Comparison of ENCODE assay signal across 1 cellular context in genomic region chr6:70566751-70567382, GRCh38.
TF ChIP-seq lines count a peak whose summit lies in the region.

TSS of gene SDHAF4 (plus strand) at chr6:70566930. CDS start at chr6:70566941, 11 bp downstream.

TF ChIP-seq in HEK293, 187 proteins besides CTCF, POLR2A, EP300 and RAD21 (continued from another document and continues in another):
- no peak for TF ChIP-seq ZNF148 (tag by site-specific recombination; IDR thresholded peaks at IDR 0.05; ENCODE audit: borderline replicate concordance)
- peak; percentile 93 for TF ChIP-seq PBX3 (CRISPR knock-in tag; IDR thresholded peaks at IDR 0.05)
- TF ChIP-seq BCL6B (tag by site-specific recombination; IDR thresholded peaks at IDR 0.05), result no peak
- no peak for TF ChIP-seq AEBP2 (tag by site-specific recombination; IDR thresholded peaks at IDR 0.05; ENCODE audit: borderline replicate concordance)
- peak; percentile 86; the same call in 1 of the 2 replicates for TF ChIP-seq ZNF394 (tag by site-specific recombination; IDR thresholded peaks at IDR 0.05; ENCODE audit: borderline replicate concordance)
- no peak for TF ChIP-seq ZNF274 (IDR thresholded peaks at IDR 0.05; ENCODE audit: low read length)
- no peak for TF ChIP-seq ZNF274 (tag by site-specific recombination; IDR thresholded peaks at IDR 0.05; ENCODE audit: borderline replicate concordance)
- no peak for TF ChIP-seq ZBTB21 (tag by site-specific recombination; IDR thresholded peaks at IDR 0.05)
- TF ChIP-seq ZNF423 (tag by site-specific recombination; IDR thresholded peaks at IDR 0.05), result no peak
- TF ChIP-seq ZNF571 (tag by site-specific recombination; IDR thresholded peaks at IDR 0.05), result no peak
- no peak for TF ChIP-seq RBAK (tag by site-specific recombination; IDR thresholded peaks at IDR 0.05)
- TF ChIP-seq SP7 (tag by site-specific recombination; IDR thresholded peaks at IDR 0.05), result peak; percentile 73; the same call in 1 of the 2 replicates
- TF ChIP-seq ZSCAN5A (tag by site-specific recombination; IDR thresholded peaks at IDR 0.05), result peak; percentile 74; the same call in 1 of the 2 replicates
- TF ChIP-seq GLIS1 (tag by site-specific recombination; IDR thresholded peaks at IDR 0.05), result peak; percentile 64
- TF ChIP-seq, protein P1, sequence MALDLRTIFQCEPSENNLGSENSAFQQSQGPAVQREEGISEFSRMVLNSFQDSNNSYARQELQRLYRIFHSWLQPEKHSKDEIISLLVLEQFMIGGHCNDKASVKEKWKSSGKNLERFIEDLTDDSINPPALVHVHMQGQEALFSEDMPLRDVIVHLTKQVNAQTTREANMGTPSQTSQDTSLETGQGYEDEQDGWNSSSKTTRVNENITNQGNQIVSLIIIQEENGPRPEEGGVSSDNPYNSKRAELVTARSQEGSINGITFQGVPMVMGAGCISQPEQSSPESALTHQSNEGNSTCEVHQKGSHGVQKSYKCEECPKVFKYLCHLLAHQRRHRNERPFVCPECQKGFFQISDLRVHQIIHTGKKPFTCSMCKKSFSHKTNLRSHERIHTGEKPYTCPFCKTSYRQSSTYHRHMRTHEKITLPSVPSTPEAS (tag by site-specific recombination; IDR thresholded peaks at IDR 0.05), result no peak
- no peak for TF ChIP-seq HOXA7 (CRISPR knock-in tag; IDR thresholded peaks at IDR 0.05; ENCODE audit: borderline replicate concordance)
- TF ChIP-seq ZNF473 (tag by site-specific recombination; IDR thresholded peaks at IDR 0.05), result no peak
- no peak for TF ChIP-seq ZNF544 (tag by site-specific recombination; IDR thresholded peaks at IDR 0.05)
- TF ChIP-seq PATZ1 (tag by site-specific recombination; IDR thresholded peaks at IDR 0.05), result peak; percentile 80
- peak; percentile 70 for TF ChIP-seq ZEB2 (tag by site-specific recombination; IDR thresholded peaks at IDR 0.05)
- TF ChIP-seq YY1 (tag by site-specific recombination; IDR thresholded peaks at IDR 0.05), result peak; percentile 80
- TF ChIP-seq ZNF16 (tag by site-specific recombination; IDR thresholded peaks at IDR 0.05; ENCODE audit: low read depth), result no peak
- peak; percentile 68; the same call in 1 of the 2 replicates for TF ChIP-seq ZFHX2 (tag by site-specific recombination; conservative IDR thresholded peaks at IDR 0.05)
- TF ChIP-seq REPIN1 (tag by site-specific recombination; IDR thresholded peaks at IDR 0.05; ENCODE audit: low read depth), result no peak; the same call in 1 of the 2 replicates
- TF ChIP-seq ZBTB6 (tag by site-specific recombination; IDR thresholded peaks at IDR 0.05), result no peak
- TF ChIP-seq ZNF521 (tag by site-specific recombination; IDR thresholded peaks at IDR 0.05), result no peak
- TF ChIP-seq ZNF37A (tag by site-specific recombination; IDR thresholded peaks at IDR 0.05), result no peak
- no peak for TF ChIP-seq ZFP41 (tag by site-specific recombination; IDR thresholded peaks at IDR 0.05; ENCODE audit: borderline replicate concordance)
- no peak for TF ChIP-seq IKZF3 (tag by site-specific recombination; IDR thresholded peaks at IDR 0.05)
- TF ChIP-seq, protein P2, sequence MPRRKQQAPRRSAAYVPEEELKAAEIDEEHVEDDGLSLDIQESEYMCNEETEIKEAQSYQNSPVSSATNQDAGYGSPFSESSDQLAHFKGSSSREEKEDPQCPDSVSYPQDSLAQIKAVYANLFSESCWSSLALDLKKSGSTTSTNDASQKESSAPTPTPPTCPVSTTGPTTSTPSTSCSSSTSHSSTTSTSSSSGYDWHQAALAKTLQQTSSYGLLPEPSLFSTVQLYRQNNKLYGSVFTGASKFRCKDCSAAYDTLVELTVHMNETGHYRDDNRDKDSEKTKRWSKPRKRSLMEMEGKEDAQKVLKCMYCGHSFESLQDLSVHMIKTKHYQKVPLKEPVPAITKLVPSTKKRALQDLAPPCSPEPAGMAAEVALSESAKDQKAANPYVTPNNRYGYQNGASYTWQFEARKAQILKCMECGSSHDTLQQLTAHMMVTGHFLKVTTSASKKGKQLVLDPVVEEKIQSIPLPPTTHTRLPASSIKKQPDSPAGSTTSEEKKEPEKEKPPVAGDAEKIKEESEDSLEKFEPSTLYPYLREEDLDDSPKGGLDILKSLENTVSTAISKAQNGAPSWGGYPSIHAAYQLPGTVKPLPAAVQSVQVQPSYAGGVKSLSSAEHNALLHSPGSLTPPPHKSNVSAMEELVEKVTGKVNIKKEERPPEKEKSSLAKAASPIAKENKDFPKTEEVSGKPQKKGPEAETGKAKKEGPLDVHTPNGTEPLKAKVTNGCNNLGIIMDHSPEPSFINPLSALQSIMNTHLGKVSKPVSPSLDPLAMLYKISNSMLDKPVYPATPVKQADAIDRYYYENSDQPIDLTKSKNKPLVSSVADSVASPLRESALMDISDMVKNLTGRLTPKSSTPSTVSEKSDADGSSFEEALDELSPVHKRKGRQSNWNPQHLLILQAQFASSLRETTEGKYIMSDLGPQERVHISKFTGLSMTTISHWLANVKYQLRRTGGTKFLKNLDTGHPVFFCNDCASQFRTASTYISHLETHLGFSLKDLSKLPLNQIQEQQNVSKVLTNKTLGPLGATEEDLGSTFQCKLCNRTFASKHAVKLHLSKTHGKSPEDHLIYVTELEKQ (tag by site-specific recombination; IDR thresholded peaks at IDR 0.05; ENCODE audit: borderline replicate concordance), result no peak
- no peak for TF ChIP-seq ZNF555 (tag by site-specific recombination; conservative IDR thresholded peaks at IDR 0.05)
- TF ChIP-seq, protein P3, sequence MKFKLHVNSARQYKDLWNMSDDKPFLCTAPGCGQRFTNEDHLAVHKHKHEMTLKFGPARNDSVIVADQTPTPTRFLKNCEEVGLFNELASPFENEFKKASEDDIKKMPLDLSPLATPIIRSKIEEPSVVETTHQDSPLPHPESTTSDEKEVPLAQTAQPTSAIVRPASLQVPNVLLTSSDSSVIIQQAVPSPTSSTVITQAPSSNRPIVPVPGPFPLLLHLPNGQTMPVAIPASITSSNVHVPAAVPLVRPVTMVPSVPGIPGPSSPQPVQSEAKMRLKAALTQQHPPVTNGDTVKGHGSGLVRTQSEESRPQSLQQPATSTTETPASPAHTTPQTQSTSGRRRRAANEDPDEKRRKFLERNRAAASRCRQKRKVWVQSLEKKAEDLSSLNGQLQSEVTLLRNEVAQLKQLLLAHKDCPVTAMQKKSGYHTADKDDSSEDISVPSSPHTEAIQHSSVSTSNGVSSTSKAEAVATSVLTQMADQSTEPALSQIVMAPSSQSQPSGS (tag by site-specific recombination; IDR thresholded peaks at IDR 0.05; ENCODE audit: low read depth), result no peak
- TF ChIP-seq, protein P4, sequence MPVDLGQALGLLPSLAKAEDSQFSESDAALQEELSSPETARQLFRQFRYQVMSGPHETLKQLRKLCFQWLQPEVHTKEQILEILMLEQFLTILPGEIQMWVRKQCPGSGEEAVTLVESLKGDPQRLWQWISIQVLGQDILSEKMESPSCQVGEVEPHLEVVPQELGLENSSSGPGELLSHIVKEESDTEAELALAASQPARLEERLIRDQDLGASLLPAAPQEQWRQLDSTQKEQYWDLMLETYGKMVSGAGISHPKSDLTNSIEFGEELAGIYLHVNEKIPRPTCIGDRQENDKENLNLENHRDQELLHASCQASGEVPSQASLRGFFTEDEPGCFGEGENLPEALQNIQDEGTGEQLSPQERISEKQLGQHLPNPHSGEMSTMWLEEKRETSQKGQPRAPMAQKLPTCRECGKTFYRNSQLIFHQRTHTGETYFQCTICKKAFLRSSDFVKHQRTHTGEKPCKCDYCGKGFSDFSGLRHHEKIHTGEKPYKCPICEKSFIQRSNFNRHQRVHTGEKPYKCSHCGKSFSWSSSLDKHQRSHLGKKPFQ (tag by site-specific recombination; IDR thresholded peaks at IDR 0.05), result no peak
- no peak for TF ChIP-seq ZNF670 (tag by site-specific recombination; IDR thresholded peaks at IDR 0.05; ENCODE audit: low read depth)
- peak; percentile 40; the same call in 1 of the 2 replicates for TF ChIP-seq ZNF76 (tag by site-specific recombination; IDR thresholded peaks at IDR 0.05; ENCODE audit: borderline replicate concordance, low read depth)
- no peak for TF ChIP-seq ZBTB1 (tag by site-specific recombination; IDR thresholded peaks at IDR 0.05)
- peak; percentile 65; the same call in 1 of the 2 replicates for TF ChIP-seq KLF8 (tag by site-specific recombination; IDR thresholded peaks at IDR 0.05)
- peak; percentile 16; the same call in 1 of the 2 replicates for TF ChIP-seq ZNF660 (tag by site-specific recombination; IDR thresholded peaks at IDR 0.05)
- no peak for TF ChIP-seq ZNF626 (tag by site-specific recombination; IDR thresholded peaks at IDR 0.05)
- no peak for TF ChIP-seq ZNF146 (tag by site-specific recombination; IDR thresholded peaks at IDR 0.05)
- peak; percentile 93 for TF ChIP-seq ZIC2 (tag by site-specific recombination; IDR thresholded peaks at IDR 0.05)
- no peak for TF ChIP-seq ZNF658 (tag by site-specific recombination; IDR thresholded peaks at IDR 0.05)
- TF ChIP-seq KLF9 (tag by site-specific recombination; IDR thresholded peaks at IDR 0.05; ENCODE audit: low read depth), result peak; percentile 56
- TF ChIP-seq ZNF175 (tag by site-specific recombination; IDR thresholded peaks at IDR 0.05), result no peak
- no peak for TF ChIP-seq YY2 (tag by site-specific recombination; IDR thresholded peaks at IDR 0.05)
